Comparison of ENCODE assay signal across 7 cellular contexts in the genomic region with DNA sequence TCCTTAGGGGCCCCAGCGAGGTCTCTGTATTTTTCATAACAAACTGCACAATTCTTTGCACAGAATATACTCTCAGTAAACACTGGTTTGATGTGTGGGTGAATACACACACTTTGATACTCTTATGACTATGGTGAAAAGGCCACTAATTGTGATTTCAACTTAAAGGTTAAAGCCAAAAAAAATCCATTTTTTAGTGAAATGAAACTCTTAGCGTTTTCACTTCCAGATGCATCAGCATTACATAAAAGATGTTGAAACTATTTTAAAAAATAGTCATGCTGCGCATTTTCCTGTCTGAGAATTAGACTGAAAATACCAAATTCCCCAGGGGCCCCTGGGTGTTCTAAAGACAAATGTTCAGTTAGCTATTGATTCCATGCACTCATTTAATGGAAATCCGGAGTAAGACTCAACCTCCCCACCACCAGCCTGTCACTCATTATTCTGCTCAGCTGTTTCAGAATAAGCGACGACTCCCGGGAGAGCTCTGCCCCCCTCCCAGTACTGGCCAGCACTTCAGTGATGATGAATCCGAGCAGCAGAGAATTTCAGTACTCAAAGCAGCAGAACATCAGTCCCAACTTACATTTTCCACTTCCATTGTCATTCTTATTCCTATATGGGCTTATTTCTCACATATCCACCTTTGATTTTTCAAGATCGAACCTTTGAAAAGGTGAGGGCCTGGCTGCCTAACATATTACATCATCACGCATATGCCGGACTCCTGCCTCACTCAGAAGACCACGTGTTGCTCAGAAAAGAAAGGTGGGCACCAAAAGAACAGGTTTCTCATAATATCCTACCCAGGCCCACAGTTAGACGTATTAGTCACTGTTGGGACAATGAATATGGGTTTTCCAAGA.
DNase-seq lines count a peak whose midpoint lies in the region; ATAC-seq and TF ChIP-seq lines count a peak whose summit lies in the region.

No MANE protein-coding gene starts in this region.

- H3K36me3 ChIP-seq in MM.1S (replicated peaks; ENCODE audit: insufficient read depth, low read length): no peaks in the 10 kb centered on the region

- no peaks in the 10 kb centered on the region for H3K9me3 ChIP-seq in MM.1S (replicated peaks; ENCODE audit: insufficient read depth, low read length)

- H3K4me3 ChIP-seq in MM.1S (ENCODE audit: low read length): peak overlapping the region; percentile 21; the same call in 1 of the 2 replicates

- H3K27ac ChIP-seq in MM.1S (ENCODE audit: low read length): peak overlapping the region; percentile 61

- no peaks in the 10 kb centered on the region for H3K79me2 ChIP-seq in MM.1S (ENCODE audit: low read length)

- TF ChIP-seq CTCF in MM.1S (IDR thresholded peaks at IDR 0.05; ENCODE audit: low read length): no peak

- DNase-seq in MM.1S (peak; percentile 58), NCI-H2029 (lab: John Stamatoyannopoulos, UW) (no peak), Right ventricle myocardium superior (no peak), foreskin melanocyte (no peak)
- peak; percentile 41 to 52 for DNase-seq in stimulated activated CD4-positive, alpha-beta T cell treated with anti-CD3 and anti-CD28 coated beads, Interleukin-2, amount 100 ng/mL, for 24 hours

- H3F3A ChIP-seq in MM.1S (ENCODE audit: insufficient read depth, low read length): peaks cover 14% of the 10 kb centered on the region

- H3K9me2 ChIP-seq in MM.1S (replicated peaks; ENCODE audit: insufficient read depth, low read length): no peaks in the 10 kb centered on the region

- no peaks in the 10 kb centered on the region for H3K27me3 ChIP-seq in MM.1S (replicated peaks; ENCODE audit: insufficient read depth, low read length)

- H4K20me1 ChIP-seq in MM.1S (ENCODE audit: insufficient read depth, low read length): no peaks in the 10 kb centered on the region

- peak overlapping the region; percentile 61 for H3K4me2 ChIP-seq in MM.1S (ENCODE audit: low read depth, low read length)

- H3K9ac ChIP-seq in MM.1S (ENCODE audit: low read length): peak overlapping the region; percentile 50

- no peak overlapping the region for H2AFZ ChIP-seq in MM.1S (ENCODE audit: low read length)

- H3K4me1 ChIP-seq in MM.1S (ENCODE audit: low read length): peaks cover 25% of the 10 kb centered on the region

- intact Hi-C loops in Right ventricle myocardium superior (cut with DNase I): no loop called here

- peak; percentile 85 for ATAC-seq in GM18907 (IDR thresholded peaks at IDR 0.05; ENCODE audit: unreplicated experiment)
- ATAC-seq in GM21786 (IDR thresholded peaks at IDR 0.05; ENCODE audit: unreplicated experiment): peak; percentile 85
- ATAC-seq in Right ventricle myocardium superior (ENCODE audit: poor library complexity): no peak

Comparison
In these comparisons a context has a peak if more than half of its experiments do, and no peak if none do; other contexts are left out.
1. DNase-seq: peak in MM.1S (single experiment) and stimulated activated CD4-positive, alpha-beta T cell treated with anti-CD3 and anti-CD28 coated beads, Interleukin-2, amount 100 ng/mL, for 24 hours (2 of 2); none in NCI-H2029 (single experiment), Right ventricle myocardium superior (single experiment) and foreskin melanocyte (single experiment).